10 cellular contexts compared by ENCODE assay signal in genomic region chr7:134636008-134636449, GRCh38. TPM values are rescaled to one million over a fixed set of nuclear protein-coding genes. Genes with fewer than 3 reads are reported as not detected.
DNase-seq lines count a peak whose midpoint lies in the region; ATAC-seq and TF ChIP-seq lines count a peak whose summit lies in the region.
"Had no signal": no experiment of that assay in that cellular context is flagged by ENCODE, and none has a peak within 500 bp of the region (broad histone marks: within the 10 kb centered on the region; RNA-seq: fewer than 3 reads in every experiment).

No MANE protein-coding gene starts in this region.

- no peaks in the 10 kb centered on the region for H3K27me3 Mint-ChIP-seq in activated T-helper 2 cell treated with anti-CD3 and anti-CD28 coated beads, Interferon-gamma antibody, Interleukin-2, Interleukin-4, amounts not matched to agents 10 μg/mL and 5 μg/mL and 100 μg/mL, durations not matched to agents 14 hours and 24 hours and 36 hours (ENCODE audit: low read depth)

- no peak for TF ChIP-seq CTCF in GM13977 (IDR thresholded peaks at IDR 0.05; ENCODE audit: extremely low read depth, insufficient read depth, missing control alignments)

- in situ Hi-C loops in GM13977 (cut with MboI; ENCODE audit: low pct_unique_long_range_greater_than_20kb, low sequenced_read_pairs, unreplicated experiment), result loop anchor here (10.0 kb wide), 1 partner anchor 309 kb away; no protein-coding TSS in a partner anchor

- H3K27ac Mint-ChIP-seq in activated T-helper 2 cell treated with anti-CD3 and anti-CD28 coated beads, Interferon-gamma antibody, Interleukin-2, Interleukin-4, amounts not matched to agents 10 μg/mL and 5 μg/mL and 100 μg/mL, durations not matched to agents 14 hours and 24 hours and 36 hours, result peak overlapping the region; percentile 59
- H3K27ac Mint-ChIP-seq in stimulated activated effector memory CD8-positive, alpha-beta T cell treated with anti-CD3 and anti-CD28 coated beads, Interleukin-12 subunit alpha, Interleukin-12 subunit beta, amount 100 ng/mL, for 72 hours, result peak overlapping the region; percentile 77

- H3K4me3 Mint-ChIP-seq in activated T-helper 2 cell treated with anti-CD3 and anti-CD28 coated beads, Interferon-gamma antibody, Interleukin-2, Interleukin-4, amounts not matched to agents 10 μg/mL and 5 μg/mL and 100 μg/mL, durations not matched to agents 14 hours and 24 hours and 36 hours (ENCODE audit: low read depth), result peak overlapping the region; percentile 20
- H3K4me3 Mint-ChIP-seq in stimulated activated effector memory CD8-positive, alpha-beta T cell treated with anti-CD3 and anti-CD28 coated beads, Interleukin-12 subunit alpha, Interleukin-12 subunit beta, amount 100 ng/mL, for 72 hours, result peak overlapping the region; percentile 18

- H3K4me1 Mint-ChIP-seq in activated T-helper 2 cell treated with anti-CD3 and anti-CD28 coated beads, Interferon-gamma antibody, Interleukin-2, Interleukin-4, amounts not matched to agents 10 μg/mL and 5 μg/mL and 100 μg/mL, durations not matched to agents 14 hours and 24 hours and 36 hours (ENCODE audit: low read depth), result peaks cover 39% of the 10 kb centered on the region
- peaks cover 25% of the 10 kb centered on the region for H3K4me1 Mint-ChIP-seq in stimulated activated effector memory CD8-positive, alpha-beta T cell treated with anti-CD3 and anti-CD28 coated beads, Interleukin-12 subunit alpha, Interleukin-12 subunit beta, amount 100 ng/mL, for 72 hours

- no peak for DNase-seq in activated CD4-positive, CD25-positive, alpha-beta regulatory T cell (lab: John Stamatoyannopoulos, UW)
- no peak for DNase-seq in activated T-helper 2 cell treated with anti-CD3 and anti-CD28 coated beads, Interferon-gamma antibody, Interleukin-2, Interleukin-4, amounts not matched to agents 10 μg/mL and 5 μg/mL and 100 μg/mL, durations not matched to agents 14 hours and 24 hours and 36 hours (ENCODE audit: low spot score)
- no peak for DNase-seq in stimulated activated effector memory CD8-positive, alpha-beta T cell treated with anti-CD3 and anti-CD28 coated beads, Interleukin-12 subunit alpha, Interleukin-12 subunit beta, amount 100 ng/mL, for 72 hours (ENCODE audit: low spot score in 2 of 2)
- no peak for DNase-seq in GM13977 (ENCODE audit: low spot score)
- DNase-seq in GM03348 (ENCODE audit: low spot score), result no peak
- no peak for DNase-seq in NCI-H2107 treated with DMSO at 0.1 percent for 48 hours (lab: John Stamatoyannopoulos, UW; ENCODE audit: unreplicated experiment)
- DNase-seq: 8988T had no signal

- H3K36me3 Mint-ChIP-seq in activated T-helper 2 cell treated with anti-CD3 and anti-CD28 coated beads, Interferon-gamma antibody, Interleukin-2, Interleukin-4, amounts not matched to agents 10 μg/mL and 5 μg/mL and 100 μg/mL, durations not matched to agents 14 hours and 24 hours and 36 hours (ENCODE audit: low read depth), result no peaks in the 10 kb centered on the region
- H3K36me3 Mint-ChIP-seq in stimulated activated effector memory CD8-positive, alpha-beta T cell treated with anti-CD3 and anti-CD28 coated beads, Interleukin-12 subunit alpha, Interleukin-12 subunit beta, amount 100 ng/mL, for 72 hours, result peaks cover 4% of the 10 kb centered on the region

- ATAC-seq in activated CD4-positive, CD25-positive, alpha-beta regulatory T cell treated with anti-CD3 and anti-CD28 coated beads, Interleukin-2, amount 50 U/mL, for 24 hours, result peak; percentile 62 to 65
- peak; percentile 87 for ATAC-seq in HG02981 (IDR thresholded peaks at IDR 0.05; ENCODE audit: unreplicated experiment)
- peak; percentile 82 for ATAC-seq in stimulated activated effector memory CD8-positive, alpha-beta T cell treated with anti-CD3 and anti-CD28 coated beads, Interleukin-12 subunit alpha, Interleukin-12 subunit beta, amount 100 ng/mL, for 72 hours
- ATAC-seq: HCT116 had no signal

- intact Hi-C loops in activated T-helper 2 cell treated with anti-CD3 and anti-CD28 coated beads, Interferon-gamma antibody, Interleukin-2, Interleukin-4, amounts not matched to agents 10 μg/mL and 5 μg/mL and 100 μg/mL, durations not matched to agents 14 hours and 24 hours and 36 hours (cut with micrococcal nuclease), result loop anchor here (5.0 kb wide), 1 partner anchor 56 kb away; no protein-coding TSS in a partner anchor

- H3K9me3 Mint-ChIP-seq in activated T-helper 2 cell treated with anti-CD3 and anti-CD28 coated beads, Interferon-gamma antibody, Interleukin-2, Interleukin-4, amounts not matched to agents 10 μg/mL and 5 μg/mL and 100 μg/mL, durations not matched to agents 14 hours and 24 hours and 36 hours, result peaks cover 5% of the 10 kb centered on the region
- H3K9me3 Mint-ChIP-seq in stimulated activated effector memory CD8-positive, alpha-beta T cell treated with anti-CD3 and anti-CD28 coated beads, Interleukin-12 subunit alpha, Interleukin-12 subunit beta, amount 100 ng/mL, for 72 hours, result peaks cover 4% of the 10 kb centered on the region

RNA-seq across cellular contexts. Expression of gene BPGM, which starts 10.6 kb away (rescaled TPM):
- 28.0 and 29.2 TPM in 2 replicates for total RNA-seq in activated T-helper 2 cell treated with anti-CD3 and anti-CD28 coated beads, Interferon-gamma antibody, Interleukin-2, Interleukin-4, amounts not matched to agents 10 μg/mL and 5 μg/mL and 100 μg/mL, durations not matched to agents 14 hours and 24 hours and 36 hours
